Comparison of ENCODE assay signal across 22 cellular contexts in the genomic region with DNA sequence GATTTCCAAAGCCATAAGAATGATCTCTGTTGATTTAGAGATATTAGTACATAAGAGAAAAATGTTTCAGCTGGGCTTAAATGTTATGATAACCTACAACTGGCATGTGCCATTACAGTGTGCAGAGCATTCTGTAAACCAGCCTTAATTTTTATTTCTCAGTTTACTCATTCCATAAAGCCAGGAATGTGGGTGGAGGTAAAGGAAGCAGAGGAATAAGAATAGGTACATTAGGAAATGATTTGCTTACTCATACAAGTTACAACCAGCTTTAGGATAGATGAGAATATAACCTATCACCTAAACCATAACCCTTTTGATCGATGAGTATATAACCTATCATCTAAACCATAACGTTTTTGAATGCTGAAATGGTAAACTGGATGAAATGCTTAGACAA.
DNase-seq lines count a peak whose midpoint lies in the region; ATAC-seq, FAIRE-seq and TF ChIP-seq lines count a peak whose summit lies in the region.
"Had no signal": no experiment of that assay in that cellular context is flagged by ENCODE, and none has a peak within 500 bp of the region (broad histone marks: within the 10 kb centered on the region; RNA-seq: fewer than 3 reads in every experiment).

No MANE protein-coding gene starts in this region.

- H3K36me3 Mint-ChIP-seq in GM23338 (ENCODE audit: low read depth), result peaks cover 6% of the 10 kb centered on the region; the same call in 2 of the 3 replicates
- H3K36me3 Mint-ChIP-seq in naive thymus-derived CD8-positive, alpha-beta T cell, result no peaks in the 10 kb centered on the region
- H3K36me3 Mint-ChIP-seq: CD4-positive, alpha-beta memory T cell had no signal

- POLR2A ChIA-PET in PC-3 (lab: Charles Lee; ENCODE audit: unreplicated experiment), result no interaction called here
- POLR2A ChIA-PET in naive thymus-derived CD8-positive, alpha-beta T cell (lab: Charles Lee), result no interaction called here

- H3K27ac Mint-ChIP-seq in GM23338, result no peak overlapping the region
- no peak overlapping the region for H3K27ac Mint-ChIP-seq in naive thymus-derived CD8-positive, alpha-beta T cell
- H3K27ac Mint-ChIP-seq: CD4-positive, alpha-beta memory T cell; HFFc6 had no signal

- no peak for DNase-seq in GM23338 (ENCODE audit: low spot score)
- peak; percentile 71 for DNase-seq in PC-3
- peak; percentile 61 for DNase-seq in bronchial epithelial cell (ENCODE audit: low read depth)
- peak; percentile 11 to 41 for DNase-seq in foreskin keratinocyte
- no peak for DNase-seq in DMS79 treated with DMSO at 0.1 percent for 48 hours (lab: John Stamatoyannopoulos, UW)
- no peak for DNase-seq in naive thymus-derived CD8-positive, alpha-beta T cell
- no peak for DNase-seq in glomerular visceral epithelial cell (ENCODE audit: extremely low spot score)
- DNase-seq: 8988T; C1 segment of cervical spinal cord; Calu3; CD4-positive, alpha-beta memory T cell; COR-L47; DMS53; DND-41; GM23248; HFFc6 had no signal

- no peak overlapping the region for H3K27ac ChIP-seq in GM23338 (ENCODE audit: low read depth)
- no peak overlapping the region for H3K27ac ChIP-seq in PC-3 (ENCODE audit: low read length)
- H3K27ac ChIP-seq in foreskin keratinocyte, result no peak overlapping the region
- H3K27ac ChIP-seq: A549, GM23248 had no signal

- ATAC-seq in GM23338 (no peak), PC-3 (peak; percentile 90), foreskin keratinocyte (no peak)
- ATAC-seq in naive thymus-derived CD8-positive, alpha-beta T cell, result no peak
- ATAC-seq: A549 had no signal

- H3K9me3 ChIP-seq in PC-3 (ENCODE audit: low read length), result no peaks in the 10 kb centered on the region
- H3K9me3 ChIP-seq: A549, HAP-1 had no signal

- peaks cover 3% of the 10 kb centered on the region; the same call in 1 of the 3 replicates for H3K9me3 Mint-ChIP-seq in GM23338
- H3K9me3 Mint-ChIP-seq in naive thymus-derived CD8-positive, alpha-beta T cell, result peaks cover 0 to 9% (median 3%) of the 10 kb centered on the region in 9 donors

- H2AFZ ChIP-seq in GM23338 (peak overlapping the region; percentile 73), PC-3 (ENCODE audit: low read length) (no peak overlapping the region)
- H2AFZ ChIP-seq: GM23248 had no signal

- H3K79me2 ChIP-seq in GM23338 (replicated peaks; ENCODE audit: insufficient read depth) (no peaks in the 10 kb centered on the region), PC-3 (ENCODE audit: low read length) (no peaks in the 10 kb centered on the region)

- BruUV-seq in PC-3 (replicated peaks; lab: Mats Ljungman, UMichigan), result no TSS peak

- no peaks in the 10 kb centered on the region for H3K27me3 Mint-ChIP-seq in GM23338 (ENCODE audit: insufficient read depth, low read depth, poor library complexity)
- H3K27me3 Mint-ChIP-seq in naive thymus-derived CD8-positive, alpha-beta T cell, result no peaks in the 10 kb centered on the region
- H3K27me3 Mint-ChIP-seq: CD4-positive, alpha-beta memory T cell had no signal

- H3K36me3 ChIP-seq in GM23338 (ENCODE audit: insufficient read depth) (no peaks in the 10 kb centered on the region), PC-3 (ENCODE audit: low read depth, low read length) (no peaks in the 10 kb centered on the region), bronchial epithelial cell (ENCODE audit: control insufficient read depth, insufficient read depth, low read length) (no peaks in the 10 kb centered on the region)
- H3K36me3 ChIP-seq: HAP-1 had no signal

- no peak overlapping the region for H3K9ac ChIP-seq in PC-3 (ENCODE audit: low read length)
- H3K9ac ChIP-seq: GM23248 had no signal

- TF ChIP-seq CTCF in GM23338 (conservative IDR thresholded peaks at IDR 0.05; ENCODE audit: low read depth in 2 of 2) (no peak), PC-3 (conservative IDR thresholded peaks at IDR 0.05; ENCODE audit: low read depth, low read length) (no peak), bronchial epithelial cell (IDR thresholded peaks at IDR 0.05; ENCODE audit: insufficient read depth, low read length, severe bottlenecking) (no peak), foreskin keratinocyte (conservative IDR thresholded peaks at IDR 0.05) (no peak)

- intact Hi-C loops in PC-3 (cut with micrococcal nuclease), result no loop called here

- FAIRE-seq in bronchial epithelial cell (lab: Jason Lieb, UNC), result no peak
- FAIRE-seq: A549, G401.6, GM12892, GM19239, H54 had no signal

- no peaks in the 10 kb centered on the region for H3K4me1 Mint-ChIP-seq in GM23338
- H3K4me1 Mint-ChIP-seq in naive thymus-derived CD8-positive, alpha-beta T cell, result no peaks in the 10 kb centered on the region
- H3K4me1 Mint-ChIP-seq: CD4-positive, alpha-beta memory T cell had no signal

- CTCF ChIA-PET in PC-3 (lab: Charles Lee), result no interaction called here

- H3K27me3 ChIP-seq in GM23338 (ENCODE audit: insufficient read depth), result no peaks in the 10 kb centered on the region
- H3K27me3 ChIP-seq in PC-3 (ENCODE audit: low read length), result no peaks in the 10 kb centered on the region
- no peaks in the 10 kb centered on the region for H3K27me3 ChIP-seq in bronchial epithelial cell (ENCODE audit: control insufficient read depth, insufficient read depth, low read length)
- H3K27me3 ChIP-seq in foreskin keratinocyte, result no peaks in the 10 kb centered on the region

- H4K20me1 ChIP-seq in GM23338 (replicated peaks; ENCODE audit: insufficient read depth), result no peaks in the 10 kb centered on the region
- H4K20me1 ChIP-seq in PC-3 (ENCODE audit: low read length), result no peaks in the 10 kb centered on the region

- no peaks in the 10 kb centered on the region for H3F3A ChIP-seq in GM23338 (replicated peaks; ENCODE audit: low read depth)
- H3F3A ChIP-seq in PC-3 (ENCODE audit: low read length, unreplicated experiment), result no peaks in the 10 kb centered on the region

- no peaks in the 10 kb centered on the region for H3K9me2 ChIP-seq in GM23338 (ENCODE audit: insufficient read depth)
- no peaks in the 10 kb centered on the region for H3K9me2 ChIP-seq in PC-3 (replicated peaks; ENCODE audit: low read length)

- no peaks in the 10 kb centered on the region; the same call in 1 of the 2 replicates for H3K4me1 ChIP-seq in GM23338 (ENCODE audit: insufficient read depth)
- H3K4me1 ChIP-seq in PC-3 (ENCODE audit: insufficient read depth, low read length), result peaks cover 17% of the 10 kb centered on the region
- H3K4me1 ChIP-seq in foreskin keratinocyte, result no peaks in the 10 kb centered on the region
- H3K4me1 ChIP-seq: A549 had no signal

- H3K4me3 ChIP-seq in GM23338 (no peak overlapping the region), PC-3 (ENCODE audit: low read length) (no peak overlapping the region), bronchial epithelial cell (ENCODE audit: low read depth, low read length) (no peak overlapping the region)
- H3K4me3 ChIP-seq: A549, GM23248, HAP-1 had no signal

- H3K4me2 ChIP-seq in GM23338 (no peak overlapping the region), PC-3 (ENCODE audit: low read length) (peak overlapping the region; percentile 19)
- H3K4me2 ChIP-seq: A549 had no signal

- H3K4me3 Mint-ChIP-seq in GM23338, result no peak overlapping the region
- no peak overlapping the region for H3K4me3 Mint-ChIP-seq in naive thymus-derived CD8-positive, alpha-beta T cell
- H3K4me3 Mint-ChIP-seq: CD4-positive, alpha-beta memory T cell; HFFc6 had no signal

TF ChIP-seq in GM23338, 12 proteins besides CTCF, POLR2A, EP300 and RAD21:
- TF ChIP-seq EZH2 (IDR thresholded peaks at IDR 0.05; ENCODE audit: low read depth, unreplicated experiment) (no peak), JUNB (IDR thresholded peaks at IDR 0.05; ENCODE audit: unreplicated experiment) (no peak)

Comparison
In these comparisons a context has a peak if more than half of its experiments do, and no peak if none do; other contexts are left out.
1. DNase-seq: peak in PC-3 (single experiment), bronchial epithelial cell (single experiment) and foreskin keratinocyte (2 of 2); none in GM23338 (single experiment), DMS79 treated with DMSO at 0.1 percent for 48 hours (single experiment), naive thymus-derived CD8-positive, alpha-beta T cell (0 of 10) and glomerular visceral epithelial cell (single experiment).